24 cellular contexts compared by ENCODE assay signal in the genomic region with DNA sequence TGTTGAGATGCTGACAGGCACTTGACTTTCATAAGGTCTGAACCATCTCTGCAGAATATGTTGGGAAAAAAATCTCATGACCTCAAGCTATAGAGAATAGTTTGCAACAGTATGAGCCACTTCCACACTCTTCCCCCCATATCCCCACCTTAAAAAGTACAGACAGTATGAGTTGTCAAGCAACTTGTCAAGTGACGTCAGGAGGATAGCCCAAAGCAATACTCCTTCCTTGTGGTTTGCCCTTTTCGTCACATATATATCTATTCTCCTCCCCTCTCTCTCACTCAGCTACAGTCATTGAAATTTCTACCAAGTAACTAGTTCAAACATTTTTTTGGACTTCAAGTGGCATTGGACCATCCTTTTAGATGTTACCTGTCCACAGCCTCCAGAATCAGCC.
"Had no signal": no experiment of that assay in that cellular context is flagged by ENCODE, and none has a peak within 500 bp of the region (broad histone marks: within the 10 kb centered on the region; RNA-seq: fewer than 3 reads in every experiment).

No MANE protein-coding gene starts in this region.

- ATAC-seq: activated CD8-positive, alpha-beta memory T cell treated with anti-CD3 and anti-CD28 coated beads, Interleukin-2, amount 10 ng/mL, durations not matched to agents 7 days and 5 days; body of pancreas; T-helper 17 cell; WTC11 had no signal

- H3K4me1 ChIP-seq: ascending aorta, body of pancreas, Peyer's patch had no signal

- H3K27ac ChIP-seq: ascending aorta, body of pancreas, cardiac muscle cell, Peyer's patch, RWPE1 had no signal

- H3K9me3 ChIP-seq: ascending aorta, body of pancreas, Peyer's patch had no signal

- DNase-seq: activated CD4-positive, alpha-beta T cell treated with anti-CD3 and anti-CD28 coated beads, Interleukin-2, amount 10 ng/mL, durations not matched to agents 24 days and 14 days; activated CD4-positive, alpha-beta T cell treated with anti-CD3 and anti-CD28 coated beads, Interleukin-2, amount 50 U/mL, for 48 hours; activated CD4-positive, CD25-positive, alpha-beta regulatory T cell treated with anti-CD3 and anti-CD28 coated beads, Interleukin-2, amount 50 U/mL, for 72 hours; activated CD8-positive, alpha-beta memory T cell treated with anti-CD3 and anti-CD28 coated beads, Interleukin-2, amount 10 ng/mL, durations not matched to agents 7 days and 5 days; activated effector memory CD4-positive, alpha-beta T cell treated with Interleukin-2 at 50 U/mL for 16 hours; activated naive CD4-positive, alpha-beta T cell; activated T-cell treated with anti-CD3 and anti-CD28 coated beads, Interleukin-2, amount 50 U/mL, for 24 hours; amniotic stem cell; body of pancreas; cerebellar nuclear complex; Karpas-422; NCI-H1048; NCI-H2029; NCI-H2107; NCI-H510A treated with DMSO at 0.1 percent for 48 hours; NCI-H69; Peyer's patch; SHP77; T-helper 17 cell; T-helper 9 cell had no signal

- H3K4me3 ChIP-seq: ascending aorta, body of pancreas, cardiac muscle cell, Peyer's patch had no signal

- H3K27me3 ChIP-seq: ascending aorta, body of pancreas, cardiac muscle cell, Peyer's patch had no signal

- H3K36me3 ChIP-seq: ascending aorta, cardiac muscle cell, Peyer's patch had no signal
